In genomic region chr2:157696036-157696435, GRCh38 we compare ENCODE assay signal across 17 cellular contexts.
"Had no signal": no experiment of that assay in that cellular context is flagged by ENCODE, and none has a peak within 500 bp of the region (broad histone marks: within the 10 kb centered on the region; RNA-seq: fewer than 3 reads in every experiment).

No MANE protein-coding gene starts in this region.

- H3K9me3 ChIP-seq: mucosa of descending colon, neutrophil had no signal

- H3K27me3 ChIP-seq: hepatocyte, left lung, neutrophil had no signal

- H3K27ac ChIP-seq: epithelial cell of prostate, hepatocyte, left lung, neutrophil, thoracic aorta had no signal

- ATAC-seq: left lung; mucosa of descending colon; natural killer cell; stimulated activated effector memory CD8-positive, alpha-beta T cell treated with anti-CD3 and anti-CD28 coated beads, Interleukin-12 subunit alpha, Interleukin-12 subunit beta, amount 100 ng/mL, for 72 hours; T-helper 17 cell; WTC11 had no signal

- DNase-seq: activated CD4-positive, alpha-beta memory T cell treated with anti-CD3 and anti-CD28 coated beads, Interleukin-2, amount 10 ng/mL, durations not matched to agents 7 days and 5 days; activated CD4-positive, alpha-beta T cell treated with anti-CD3 and anti-CD28 coated beads for 4 hours; activated effector memory CD4-positive, alpha-beta T cell treated with anti-CD3 and anti-CD28 coated beads, Interleukin-2, amount 50 U/mL, for 16 hours; activated T-cell treated with anti-CD3 and anti-CD28 coated beads, Interleukin-2, amount 50 U/mL, for 48 hours; amygdala; left lung; mucosa of descending colon; natural killer cell; posterior cingulate gyrus; retina; T-helper 17 cell had no signal

- H3K4me3 ChIP-seq: hepatocyte, left lung, mucosa of descending colon, thoracic aorta had no signal
